ENCODE assay signal across 14 cellular contexts in the genomic region with DNA sequence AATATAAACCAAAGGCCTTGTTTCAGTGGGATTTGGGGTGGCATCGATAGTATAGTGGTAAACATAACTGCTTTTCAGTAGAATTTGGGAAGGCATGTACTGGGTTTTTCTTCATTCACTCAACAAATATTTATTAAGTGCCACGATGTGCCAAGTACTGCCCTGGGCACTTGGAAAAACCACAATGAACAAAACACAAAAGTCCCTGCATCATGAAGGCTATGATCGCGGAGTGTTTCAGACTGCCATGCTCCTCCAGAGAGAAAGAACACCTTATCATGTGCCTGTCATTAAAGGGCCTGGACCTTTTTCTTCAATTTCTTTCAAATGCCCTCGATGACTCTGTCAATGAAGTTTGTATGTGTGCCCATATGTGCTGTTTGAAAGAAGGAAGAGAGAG. TPM values are rescaled to one million over a fixed set of nuclear protein-coding genes. Genes with fewer than 3 reads are reported as not detected.
DNase-seq lines count a peak whose midpoint lies in the region; ATAC-seq, FAIRE-seq and TF ChIP-seq lines count a peak whose summit lies in the region.
"Had no signal": no experiment of that assay in that cellular context is flagged by ENCODE, and none has a peak within 500 bp of the region (broad histone marks: within the 10 kb centered on the region; RNA-seq: fewer than 3 reads in every experiment).

No MANE protein-coding gene starts in this region.

- no peak overlapping the region for H3K9ac ChIP-seq in SK-N-SH

- H3K4me3 ChIP-seq in SK-N-SH (ENCODE audit: low read depth in 2 of 2, low read length in 1 of 2) (no peak overlapping the region), bronchial epithelial cell (ENCODE audit: low read depth, low read length) (no peak overlapping the region), spleen (peak overlapping the region in 1 of 8 donors; percentile 79)
- H3K4me3 ChIP-seq: hepatocyte, lung had no signal

- no peak for FAIRE-seq in bronchial epithelial cell (lab: Jason Lieb, UNC)
- no peak for FAIRE-seq in GM12892 (lab: Jason Lieb, UNC)

- TF ChIP-seq CTCF in SK-N-SH (IDR thresholded peaks at IDR 0.05), result no peak
- no peak for TF ChIP-seq CTCF in bronchial epithelial cell (IDR thresholded peaks at IDR 0.05; ENCODE audit: insufficient read depth, low read length, severe bottlenecking)
- no peak for TF ChIP-seq CTCF in spleen (IDR thresholded peaks at IDR 0.05 in 8 of 11, conservative IDR thresholded peaks at IDR 0.05 in 3 of 11)

- H4K20me1 ChIP-seq in SK-N-SH (ENCODE audit: insufficient read depth), result no peaks in the 10 kb centered on the region

- H3K27me3 ChIP-seq in SK-N-SH (ENCODE audit: insufficient read depth), result no peaks in the 10 kb centered on the region
- no peaks in the 10 kb centered on the region for H3K27me3 ChIP-seq in bronchial epithelial cell (ENCODE audit: control insufficient read depth, insufficient read depth, low read length)
- no peaks in the 10 kb centered on the region for H3K27me3 ChIP-seq in spleen (replicated peaks in 1 of 7)
- H3K27me3 ChIP-seq: hepatocyte had no signal

- no peak overlapping the region for H2AFZ ChIP-seq in SK-N-SH (ENCODE audit: low read depth)

- H3K27ac ChIP-seq in SK-N-SH (ENCODE audit: low read depth in 2 of 2, low read length in 1 of 2), result peak overlapping the region; percentile 87 to 89; a peak in 2 of 4 replicates
- peak overlapping the region; percentile 70 to 91 (median 87) for H3K27ac ChIP-seq in spleen
- H3K27ac ChIP-seq: 22Rv1 had no signal

- 90% methylated on average over 5 of the region's 5 CpGs for WGBS in SK-N-SH (ENCODE audit: low lambda C conversion rate)
- WGBS in spleen, 5 donors, result 85 to 92% (median 88%) methylated on average over 5 of the region's 5 CpGs

- H3F3A ChIP-seq in SK-N-SH (replicated peaks; ENCODE audit: insufficient read depth), result peaks cover 12% of the 10 kb centered on the region

- TF ChIP-seq RAD21 in SK-N-SH (IDR thresholded peaks at IDR 0.05; ENCODE audit: low read length), result no peak

- H3K9me2 ChIP-seq in SK-N-SH, result no peaks in the 10 kb centered on the region

- H3K79me2 ChIP-seq in SK-N-SH (ENCODE audit: insufficient read depth), result no peaks in the 10 kb centered on the region
- H3K79me2 ChIP-seq: hepatocyte had no signal

- POLR2A ChIA-PET in SK-N-SH (lab: Yijun Ruan, JAX), result no interaction called here

- intact Hi-C loops in spleen (cut with DNase I; ENCODE audit: low total_unique reads), result no loop called here

- no peak for DNase-seq in SK-N-SH
- DNase-seq in RPMI7951 (ENCODE audit: low read depth), result peak; percentile 43
- DNase-seq in bronchial epithelial cell (ENCODE audit: low read depth), result peak; percentile 22
- DNase-seq in spleen, result no peak
- DNase-seq in GM12892 (ENCODE audit: insufficient read length), result no peak
- DNase-seq: H7, NCI-H1092, NCI-H748 treated with DMSO at 0.1 percent for 48 hours had no signal

- no peaks in the 10 kb centered on the region for H3K9me3 ChIP-seq in SK-N-SH
- no peaks in the 10 kb centered on the region for H3K9me3 ChIP-seq in spleen

- H3K4me1 ChIP-seq in SK-N-SH (ENCODE audit: control insufficient read depth in 1 of 2, insufficient read depth in 2 of 2, low read depth in 1 of 2, low read length in 1 of 2) (peaks cover 17 to 38% of the 10 kb centered on the region in 2 experiments), spleen (peaks cover 29 to 64% (median 47%) of the 10 kb centered on the region in 6 donors)

- TF ChIP-seq POLR2A in spleen (IDR thresholded peaks at IDR 0.05) (no peak), GM12892 (IDR thresholded peaks at IDR 0.05; ENCODE audit: low read depth, low read length) (no peak)

- no peak overlapping the region for H3K4me2 ChIP-seq in SK-N-SH

- ATAC-seq in SK-N-SH treated with all-trans-retinoic acid at 6 μM for 48 hours (no peak), HG03460 (IDR thresholded peaks at IDR 0.05; ENCODE audit: unreplicated experiment) (no peak), GM19324 (IDR thresholded peaks at IDR 0.05; ENCODE audit: low FRiP score, unreplicated experiment) (no peak)

- CTCF ChIA-PET in SK-N-SH (lab: Yijun Ruan, JAX), result interaction anchor here (1.3 kb wide), 1 partner anchor 90 kb away, joined by 4 read pairs; no protein-coding TSS in a partner anchor

- no peak for TF ChIP-seq EP300 in SK-N-SH (IDR thresholded peaks at IDR 0.05; ENCODE audit: borderline replicate concordance in 1 of 2, low read depth in 1 of 2, low read length in 1 of 2)

- H3K36me3 ChIP-seq in SK-N-SH (replicated peaks in 1 of 2; ENCODE audit: control insufficient read depth in 1 of 2, insufficient read depth in 2 of 2, low read length in 1 of 2) (no peaks in the 10 kb centered on the region), bronchial epithelial cell (ENCODE audit: control insufficient read depth, insufficient read depth, low read length) (no peaks in the 10 kb centered on the region), spleen (no peaks in the 10 kb centered on the region)

TF ChIP-seq in SK-N-SH, 30 proteins besides CTCF, POLR2A, EP300 and RAD21:
- TF ChIP-seq, protein P1, sequence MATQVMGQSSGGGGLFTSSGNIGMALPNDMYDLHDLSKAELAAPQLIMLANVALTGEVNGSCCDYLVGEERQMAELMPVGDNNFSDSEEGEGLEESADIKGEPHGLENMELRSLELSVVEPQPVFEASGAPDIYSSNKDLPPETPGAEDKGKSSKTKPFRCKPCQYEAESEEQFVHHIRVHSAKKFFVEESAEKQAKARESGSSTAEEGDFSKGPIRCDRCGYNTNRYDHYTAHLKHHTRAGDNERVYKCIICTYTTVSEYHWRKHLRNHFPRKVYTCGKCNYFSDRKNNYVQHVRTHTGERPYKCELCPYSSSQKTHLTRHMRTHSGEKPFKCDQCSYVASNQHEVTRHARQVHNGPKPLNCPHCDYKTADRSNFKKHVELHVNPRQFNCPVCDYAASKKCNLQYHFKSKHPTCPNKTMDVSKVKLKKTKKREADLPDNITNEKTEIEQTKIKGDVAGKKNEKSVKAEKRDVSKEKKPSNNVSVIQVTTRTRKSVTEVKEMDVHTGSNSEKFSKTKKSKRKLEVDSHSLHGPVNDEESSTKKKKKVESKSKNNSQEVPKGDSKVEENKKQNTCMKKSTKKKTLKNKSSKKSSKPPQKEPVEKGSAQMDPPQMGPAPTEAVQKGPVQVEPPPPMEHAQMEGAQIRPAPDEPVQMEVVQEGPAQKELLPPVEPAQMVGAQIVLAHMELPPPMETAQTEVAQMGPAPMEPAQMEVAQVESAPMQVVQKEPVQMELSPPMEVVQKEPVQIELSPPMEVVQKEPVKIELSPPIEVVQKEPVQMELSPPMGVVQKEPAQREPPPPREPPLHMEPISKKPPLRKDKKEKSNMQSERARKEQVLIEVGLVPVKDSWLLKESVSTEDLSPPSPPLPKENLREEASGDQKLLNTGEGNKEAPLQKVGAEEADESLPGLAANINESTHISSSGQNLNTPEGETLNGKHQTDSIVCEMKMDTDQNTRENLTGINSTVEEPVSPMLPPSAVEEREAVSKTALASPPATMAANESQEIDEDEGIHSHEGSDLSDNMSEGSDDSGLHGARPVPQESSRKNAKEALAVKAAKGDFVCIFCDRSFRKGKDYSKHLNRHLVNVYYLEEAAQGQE (IDR thresholded peaks at IDR 0.05; ENCODE audit: low read depth, low read length), result no peak
- TF ChIP-seq YY1 (IDR thresholded peaks at IDR 0.05; ENCODE audit: low read depth), result no peak
- no peak for TF ChIP-seq NFIC (IDR thresholded peaks at IDR 0.05; ENCODE audit: borderline replicate concordance)
- no peak for TF ChIP-seq TAF1 (IDR thresholded peaks at IDR 0.05; ENCODE audit: borderline replicate concordance, low read depth, low read length)
- TF ChIP-seq JUND (IDR thresholded peaks at IDR 0.05), result no peak
- TF ChIP-seq GABPA (IDR thresholded peaks at IDR 0.05; ENCODE audit: low read depth), result no peak

TF ChIP-seq in SK-N-SH treated with all-trans-retinoic acid at 6 μM for 48 hours, 23 proteins besides CTCF, POLR2A, EP300 and RAD21:
- TF ChIP-seq, protein P2, sequence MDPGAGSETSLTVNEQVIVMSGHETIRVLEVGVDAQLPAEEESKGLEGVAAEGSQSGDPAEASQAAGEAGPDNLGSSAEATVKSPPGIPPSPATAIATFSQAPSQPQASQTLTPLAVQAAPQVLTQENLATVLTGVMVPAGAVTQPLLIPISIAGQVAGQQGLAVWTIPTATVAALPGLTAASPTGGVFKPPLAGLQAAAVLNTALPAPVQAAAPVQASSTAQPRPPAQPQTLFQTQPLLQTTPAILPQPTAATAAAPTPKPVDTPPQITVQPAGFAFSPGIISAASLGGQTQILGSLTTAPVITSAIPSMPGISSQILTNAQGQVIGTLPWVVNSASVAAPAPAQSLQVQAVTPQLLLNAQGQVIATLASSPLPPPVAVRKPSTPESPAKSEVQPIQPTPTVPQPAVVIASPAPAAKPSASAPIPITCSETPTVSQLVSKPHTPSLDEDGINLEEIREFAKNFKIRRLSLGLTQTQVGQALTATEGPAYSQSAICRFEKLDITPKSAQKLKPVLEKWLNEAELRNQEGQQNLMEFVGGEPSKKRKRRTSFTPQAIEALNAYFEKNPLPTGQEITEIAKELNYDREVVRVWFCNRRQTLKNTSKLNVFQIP (CRISPR knock-in tag; IDR thresholded peaks at IDR 0.05; ENCODE audit: borderline replicate concordance, low read depth), result no peak
- TF ChIP-seq BACH2 (CRISPR knock-in tag; IDR thresholded peaks at IDR 0.05; ENCODE audit: borderline replicate concordance), result no peak

RNA-seq across cellular contexts. Expression of a gene that starts 59.2 kb away (rescaled TPM):
- polyA plus RNA-seq in SK-N-SH (2012; rRNA removed) (1.1 and 1.3 TPM in 2 replicates), spleen (1 to 10 TPM; 6.3 to 8.2 (median 6.6) TPM)
- 1.2 and 1.3 TPM in 2 replicates for polyA plus RNA-seq in SK-N-SH (2012; cell fraction: cytosol; rRNA removed)
- polyA plus RNA-seq in SK-N-SH (2012; cell fraction: nucleus; rRNA removed), result 1.1 and 2.5 TPM in 2 replicates
- 7.1 and 10.8 TPM in 2 replicates for total RNA-seq in RPMI7951 (2014; rRNA removed; shearing (Covaris generic))
- total RNA-seq in bronchial epithelial cell (6.7 and 7.1 TPM in 2 replicates), spleen (10 to 100 TPM; 26.0 to 46.5 (median 33.4) TPM)
- 11.5 TPM for polyA plus RNA-seq in GM12892 (2012; ENCODE audit: missing spikeins)

Comparison
In these comparisons a context has a peak if more than half of its experiments do, and no peak if none do; other contexts are left out.
1. DNase-seq: peak in RPMI7951 (single experiment) and bronchial epithelial cell (single experiment); none in SK-N-SH (single experiment), spleen (single experiment) and GM12892 (single experiment).